In the genomic region with DNA sequence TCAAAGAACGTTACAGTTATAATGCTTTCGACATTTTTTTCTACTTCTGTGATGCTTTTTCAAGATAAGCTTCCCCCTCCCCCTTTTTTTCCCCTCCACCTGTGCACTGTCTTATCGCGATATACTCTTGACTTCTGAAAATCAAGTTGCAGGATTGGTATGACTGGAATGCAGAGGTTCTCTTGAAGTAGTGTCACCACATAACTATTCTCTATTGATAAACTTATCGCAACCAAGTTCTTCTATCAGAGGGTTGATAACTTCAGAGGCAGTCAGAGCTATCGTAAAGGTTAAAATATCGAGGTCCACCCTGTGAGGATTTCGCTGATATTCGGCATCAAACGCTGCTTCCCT, we compare ENCODE assay signal across 8 cellular contexts.
DNase-seq lines count a peak whose midpoint lies in the region; ATAC-seq and TF ChIP-seq lines count a peak whose summit lies in the region.

No MANE protein-coding gene starts in this region.

- H3K27ac ChIP-seq in muscle layer of colon (ENCODE audit: low read depth, low read length) = peak overlapping the region; percentile 65

- no peaks in the 10 kb centered on the region for H3K9me3 ChIP-seq in muscle layer of colon (ENCODE audit: low read length)

- H3K36me3 ChIP-seq in muscle layer of colon (ENCODE audit: insufficient read depth, low read length) = no peaks in the 10 kb centered on the region

- no peak for TF ChIP-seq CTCF in LNCaP clone FGC (IDR thresholded peaks at IDR 0.05; ENCODE audit: control insufficient read depth, extremely low read depth, insufficient read depth)
- no peak for TF ChIP-seq CTCF in cardiac fibroblast (IDR thresholded peaks at IDR 0.05; ENCODE audit: low read depth, low read length)
- TF ChIP-seq CTCF in GM20000 (IDR thresholded peaks at IDR 0.05; ENCODE audit: extremely low read depth, missing control alignments) = no peak

- H3K4me3 ChIP-seq in LNCaP clone FGC (ENCODE audit: low read depth, low read length) (peak overlapping the region; percentile 75), cardiac fibroblast (replicated peaks in 1 of 2; ENCODE audit: low read depth in 2 of 2, low read length in 2 of 2) (peak overlapping the region; percentile 58 to 94), muscle layer of colon (ENCODE audit: low read depth in 1 of 2, low read length in 2 of 2) (peak overlapping the region; percentile 55 to 84)

- no peaks in the 10 kb centered on the region for H3K27me3 ChIP-seq in muscle layer of colon (ENCODE audit: control insufficient read depth in 1 of 2, insufficient read depth in 2 of 2, low read length in 2 of 2)

- DNase-seq in EL = peak; percentile 61
- no peak for DNase-seq in LNCaP clone FGC (ENCODE audit: low read depth)
- DNase-seq in cardiac fibroblast (ENCODE audit: low read depth in 2 of 2) = peak in 1 of 2 donors; percentile 53
- no peak for DNase-seq in NCI-H2029 treated with DMSO at 0.1 percent for 48 hours (lab: John Stamatoyannopoulos, UW)
- DNase-seq in Ammon's horn (ENCODE audit: low spot score) = no peak
- DNase-seq in GM20000 (ENCODE audit: low spot score) = no peak

- H3K4me1 ChIP-seq in muscle layer of colon (ENCODE audit: insufficient read depth, low read length) = peaks cover 7% of the 10 kb centered on the region

- ATAC-seq in HG03460 (IDR thresholded peaks at IDR 0.05; ENCODE audit: unreplicated experiment) = no peak

- H3K9ac ChIP-seq in muscle layer of colon (ENCODE audit: low read length) = peak overlapping the region; percentile 87
